20 cellular contexts compared by ENCODE assay signal in genomic region chr6:145629478-145629877, GRCh38.
DNase-seq lines count a peak whose midpoint lies in the region; ATAC-seq and TF ChIP-seq lines count a peak whose summit lies in the region.
"Had no signal": no experiment of that assay in that cellular context is flagged by ENCODE, and none has a peak within 500 bp of the region (broad histone marks: within the 10 kb centered on the region; RNA-seq: fewer than 3 reads in every experiment).

No MANE protein-coding gene starts in this region.

- no peak overlapping the region for H2BK15ac ChIP-seq in mesendoderm (replicated peaks; ENCODE audit: low read depth)

- H3K27ac ChIP-seq in mesendoderm (ENCODE audit: low read depth, low read length) (no peak overlapping the region), OCI-LY7 (ENCODE audit: low read depth, low read length, poor library complexity, severe bottlenecking) (no peak overlapping the region)
- H3K27ac ChIP-seq: 22Rv1, A549, BLaER1, HL-60 had no signal

- H3K36me3 ChIP-seq in mesendoderm (ENCODE audit: control insufficient read depth, insufficient read depth, low read length), result no peaks in the 10 kb centered on the region
- H3K36me3 ChIP-seq in OCI-LY7 (ENCODE audit: insufficient read depth, low read length), result 0 out of 2 replicates have a peak, but pooled peaks cover 4% of the 10 kb centered on the region

- H3K4me3 ChIP-seq in choroid plexus epithelial cell (ENCODE audit: low read depth, low read length) (no peak overlapping the region), mesendoderm (ENCODE audit: low read length) (no peak overlapping the region), OCI-LY7 (ENCODE audit: low read depth, low read length, poor library complexity, severe bottlenecking) (no peak overlapping the region)
- H3K4me3 ChIP-seq: A549, BLaER1, GM12878, K562 had no signal

- POLR2A ChIA-PET in OCI-LY7 (lab: Charles Lee), result no interaction called here

- CTCF ChIA-PET in OCI-LY7 (lab: Charles Lee; ENCODE audit: unreplicated experiment), result interaction anchor here (0.9 to 1.0 kb wide), 2 partner anchors 8 to 14 kb away, joined by 3 to 4 read pairs; no protein-coding TSS in a partner anchor

- H2BK120ac ChIP-seq in mesendoderm (ENCODE audit: low read depth, low read length), result no peak overlapping the region

- no peaks in the 10 kb centered on the region for H3K27me3 ChIP-seq in mesendoderm (ENCODE audit: insufficient read depth, low read length, poor library complexity)
- H3K27me3 ChIP-seq: BLaER1 had no signal

- intact Hi-C loops in OCI-LY7 (cut with micrococcal nuclease; ENCODE audit: unreplicated experiment), result no loop called here

- no peak for ATAC-seq in activated naive CD4-positive, alpha-beta T cell treated with anti-CD3 and anti-CD28 coated beads, Interleukin-2, amount 50 U/mL, for 72 hours
- ATAC-seq: A549, GM12878, K562 had no signal

- peak; percentile 25 for DNase-seq in DMS153 (lab: John Stamatoyannopoulos, UW)
- no peak for DNase-seq in DMS153 treated with DMSO at 0.1 percent for 48 hours (lab: John Stamatoyannopoulos, UW; ENCODE audit: unreplicated experiment)
- DNase-seq in choroid plexus epithelial cell (ENCODE audit: low read depth), result peak; percentile 53
- DNase-seq in mesendoderm, result peak; percentile 17
- no peak for DNase-seq in OCI-LY7 (ENCODE audit: low spot score)
- no peak for DNase-seq in activated naive CD4-positive, alpha-beta T cell treated with anti-CD3 and anti-CD28 coated beads, Interleukin-2, amount 50 U/mL, for 72 hours (ENCODE audit: low spot score in 2 of 2)
- no peak for DNase-seq in SKM-1 treated with dmso at 0.1 percent for 144 hours (lab: John Stamatoyannopoulos, UW; ENCODE audit: unreplicated experiment)
- DNase-seq: AML-193; CD4-positive, alpha-beta memory T cell; DND-41; EL; H9; IMR-90 had no signal

- peaks cover 0 to 35% of the 10 kb centered on the region in 2 donors for H3K36me3 Mint-ChIP-seq in activated naive CD4-positive, alpha-beta T cell treated with anti-CD3 and anti-CD28 coated beads, Interleukin-2, amount 50 U/mL, for 72 hours

- no peak overlapping the region for H2BK5ac ChIP-seq in mesendoderm (ENCODE audit: low read length)

- no peaks in the 10 kb centered on the region for H3K79me2 ChIP-seq in mesendoderm (ENCODE audit: control insufficient read depth, insufficient read depth, low read length)
- H3K79me2 ChIP-seq in OCI-LY7 (ENCODE audit: insufficient read depth, low read depth, low read length), result no peaks in the 10 kb centered on the region

- H3K9me3 ChIP-seq in OCI-LY7 (ENCODE audit: low read length), result no peaks in the 10 kb centered on the region
- H3K9me3 ChIP-seq: A549, BLaER1 had no signal

- H3K79me1 ChIP-seq in mesendoderm (ENCODE audit: low read length), result no peaks in the 10 kb centered on the region

- WGBS in mesendoderm (ENCODE audit: extremely low coverage, insufficient coverage, low lambda C conversion rate), result no CpG with 5 or more reads among the region's 4 CpGs

- no peak overlapping the region for H3K9ac ChIP-seq in mesendoderm (ENCODE audit: low read length)
- H3K9ac ChIP-seq: BLaER1 had no signal

- H2AK5ac ChIP-seq in mesendoderm (ENCODE audit: low read length), result no peak overlapping the region

- H3K4me1 ChIP-seq in mesendoderm (ENCODE audit: control insufficient read depth, low read depth, low read length), result no peaks in the 10 kb centered on the region
- H3K4me1 ChIP-seq in OCI-LY7 (ENCODE audit: insufficient read depth, low read length, poor library complexity, severe bottlenecking), result no peaks in the 10 kb centered on the region
- H3K4me1 ChIP-seq: A549, BLaER1 had no signal

- H3K18ac ChIP-seq in mesendoderm (ENCODE audit: low read length), result no peak overlapping the region

- H3K9me2 ChIP-seq in OCI-LY7 (ENCODE audit: insufficient read depth, low read length), result no peaks in the 10 kb centered on the region

- no peaks in the 10 kb centered on the region for H3K9me3 Mint-ChIP-seq in activated naive CD4-positive, alpha-beta T cell treated with anti-CD3 and anti-CD28 coated beads, Interleukin-2, amount 50 U/mL, for 72 hours
- H3K9me3 Mint-ChIP-seq: CD4-positive, alpha-beta memory T cell; H9 had no signal

- H3K4me2 ChIP-seq in mesendoderm (ENCODE audit: low read length), result no peak overlapping the region
- H3K4me2 ChIP-seq in OCI-LY7 (ENCODE audit: low read length), result no peak overlapping the region
- H3K4me2 ChIP-seq: A549, BLaER1 had no signal

- 0 out of 2 replicates have a peak, but pooled peaks cover 3% of the 10 kb centered on the region for H4K20me1 ChIP-seq in OCI-LY7 (ENCODE audit: insufficient read depth, low read length)
- H4K20me1 ChIP-seq: BLaER1 had no signal

- H4K8ac ChIP-seq in mesendoderm (ENCODE audit: low read depth, low read length), result no peak overlapping the region

- H3K27ac Mint-ChIP-seq in activated naive CD4-positive, alpha-beta T cell treated with anti-CD3 and anti-CD28 coated beads, Interleukin-2, amount 50 U/mL, for 72 hours, result no peak overlapping the region
- H3K27ac Mint-ChIP-seq: CD14-positive monocyte; CD4-positive, alpha-beta memory T cell had no signal

- no peak overlapping the region for H4K5ac ChIP-seq in mesendoderm (ENCODE audit: low read length)

- no peak overlapping the region for H2AFZ ChIP-seq in OCI-LY7 (ENCODE audit: low read length)

- H3K4ac ChIP-seq in mesendoderm (ENCODE audit: low read depth, low read length), result no peak overlapping the region

- no peak for TF ChIP-seq CTCF in choroid plexus epithelial cell (conservative IDR thresholded peaks at IDR 0.05; ENCODE audit: low read depth, low read length)
- TF ChIP-seq CTCF in OCI-LY7 (conservative IDR thresholded peaks at IDR 0.05; ENCODE audit: low read length), result no peak

- no peak overlapping the region for H3K56ac ChIP-seq in mesendoderm (ENCODE audit: low read length)

- no TSS peak for BruUV-seq in OCI-LY7 (replicated peaks; lab: Mats Ljungman, UMichigan)

- H3K23ac ChIP-seq in mesendoderm (ENCODE audit: low read length), result no peak overlapping the region

Comparison
In these comparisons a context has a peak if more than half of its experiments do, and no peak if none do; other contexts are left out.
1. DNase-seq: peak in DMS153 (single experiment), choroid plexus epithelial cell (single experiment) and mesendoderm (single experiment); none in DMS153 treated with DMSO at 0.1 percent for 48 hours (single experiment), OCI-LY7 (single experiment), activated naive CD4-positive, alpha-beta T cell treated with anti-CD3 and anti-CD28 coated beads, Interleukin-2, amount 50 U/mL, for 72 hours (0 of 2) and SKM-1 treated with dmso at 0.1 percent for 144 hours (single experiment).